Comparison of ENCODE assay signal across 23 cellular contexts in genomic region chr5:68771747-68772146, GRCh38.
"Had no signal": no experiment of that assay in that cellular context is flagged by ENCODE, and none has a peak within 500 bp of the region (broad histone marks: within the 10 kb centered on the region; RNA-seq: fewer than 3 reads in every experiment).

No MANE protein-coding gene starts in this region.

- H3K4me1 ChIP-seq: stomach, testis, thyroid gland, transverse colon, upper lobe of left lung, vagina had no signal

- H3K36me3 ChIP-seq: left ventricle myocardium inferior, ovary, stomach, thyroid gland, transverse colon, upper lobe of left lung, vagina had no signal

- H3K27me3 ChIP-seq: ovary, stomach, testis, thyroid gland, transverse colon, upper lobe of left lung, vagina had no signal

- H3K9me3 ChIP-seq: left ventricle myocardium inferior, ovary, stomach, testis, thyroid gland, transverse colon, upper lobe of left lung, vagina had no signal

- H3K4me3 ChIP-seq: left ventricle myocardium inferior, lung, ovary, stomach, testis, thyroid gland, transverse colon, upper lobe of left lung, vagina had no signal

- DNase-seq: hypothalamus; immature natural killer cell; left ventricle myocardium inferior; mesendoderm; naive B cell; natural killer cell; nephron progenitor cell; ovary; retina; right cardiac atrium; small intestine; stimulated activated CD4-positive, alpha-beta T cell treated with anti-CD3 and anti-CD28 coated beads, Interleukin-1b, Interleukin-23, amount 100 ng/mL, for 48 hours; stimulated activated CD4-positive, alpha-beta T cell treated with anti-CD3 and anti-CD28 coated beads, Interleukin-4, amount 100 ng/mL, for 1 hour; stimulated activated naive B cell treated with anti-CD40 and anti-IgM and Interleukin-4, amounts not matched to agents 10 μg/mL and 1 μg/mL and 100 μg/mL, for 72 hours; stimulated activated naive CD8-positive, alpha-beta T cell treated with anti-CD3 and anti-CD28 coated beads, Interleukin-15, Interleukin-2, amounts not matched to agents 100 U/mL and 50 U/mL, for 24 hours; stomach; testis; transverse colon; upper lobe of left lung had no signal

- ATAC-seq: natural killer cell; right cardiac atrium; sciatic nerve; stimulated activated naive B cell treated with anti-CD40 and anti-IgM and Interleukin-4, amounts not matched to agents 10 μg/mL and 1 μg/mL and 100 μg/mL, for 72 hours; stimulated activated naive CD8-positive, alpha-beta T cell treated with anti-CD3 and anti-CD28 coated beads, Interleukin-15, Interleukin-2, amounts not matched to agents 100 U/mL and 50 U/mL, for 24 hours had no signal

- H3K27ac ChIP-seq: left ventricle myocardium inferior, ovary, stomach, testis, thyroid gland, transverse colon, upper lobe of left lung, vagina had no signal
